Comparison of ENCODE assay signal across 7 cellular contexts in genomic region chr17:7216242-7217112, GRCh38. TPM values are rescaled to one million over a fixed set of nuclear protein-coding genes. Genes with fewer than 3 reads are reported as not detected.
DNase-seq lines count a peak whose midpoint lies in the region; ATAC-seq lines count a peak whose summit lies in the region.
"Had no signal": no experiment of that assay in that cellular context is flagged by ENCODE, and none has a peak within 500 bp of the region (broad histone marks: within the 10 kb centered on the region; RNA-seq: fewer than 3 reads in every experiment).

No MANE protein-coding gene starts in this region.

- H3K9me3 Mint-ChIP-seq in naive B cell = no peaks in the 10 kb centered on the region

- peaks cover 55 to 71% (median 69%) of the 10 kb centered on the region in 3 donors for H3K4me1 Mint-ChIP-seq in naive B cell

- no peak for ATAC-seq in naive B cell (ENCODE audit: low read depth in 2 of 2)

- peak overlapping the region in 5 of 8 donors; percentile 8 to 81 (median 65) for H3K4me3 Mint-ChIP-seq in naive B cell

- peak overlapping the region; percentile 33 for H3K27ac ChIP-seq in angular gyrus (ENCODE audit: low read depth, low read length)

- H3K27me3 Mint-ChIP-seq in naive B cell = peaks cover 0 to 10% (median 0%) of the 10 kb centered on the region in 3 donors

- H3K27ac Mint-ChIP-seq in naive B cell = peak overlapping the region; percentile 13 to 98 (median 50)

- peak; percentile 16 for DNase-seq in ELR (ENCODE audit: low read depth)
- DNase-seq in naive B cell = no peak
- DNase-seq in activated effector memory CD4-positive, alpha-beta T cell treated with anti-CD3 and anti-CD28 coated beads, Interleukin-2, amount 50 U/mL, for 16 hours = no peak
- no peak for DNase-seq in stimulated activated naive CD4-positive, alpha-beta T cell treated with Interleukin-2 at 50 U/mL for 16 hours (lab: John Stamatoyannopoulos, UW)
- no peak for DNase-seq in SHP77 treated with DMSO at 0.1 percent for 48 hours (lab: John Stamatoyannopoulos, UW)
- DNase-seq: SIG-M5 had no signal

- no peaks in the 10 kb centered on the region for H3K36me3 Mint-ChIP-seq in naive B cell

RNA-seq across cellular contexts. Expression of gene DLG4, which starts 3.2 kb away (rescaled TPM):
- under 1 TPM in 5 of 6 donors, not detected in 1; 0.06 to 0.29 (median 0.22) TPM for polyA plus RNA-seq in naive B cell (ENCODE audit: low read depth in 6 of 6)

RNA-seq across cellular contexts. Expression of gene ACADVL, which starts 3.3 kb away (rescaled TPM):
- polyA plus RNA-seq in naive B cell (ENCODE audit: low read depth in 6 of 6) = 100 to 1,000 TPM in 1 of 6 donors, 10 to 100 TPM in 5; 63.9 to 102 (median 75.0) TPM

RNA-seq across cellular contexts. Expression of gene DVL2, which starts 17.8 kb away (rescaled TPM):
- polyA plus RNA-seq in naive B cell (ENCODE audit: low read depth in 6 of 6) = 10 to 100 TPM; 23.4 to 33.1 (median 25.5) TPM

RNA-seq across cellular contexts. Expression of gene PHF23, which starts 22.8 kb away (rescaled TPM):
- polyA plus RNA-seq in naive B cell (ENCODE audit: low read depth in 6 of 6) = 10 to 100 TPM; 11.9 to 24.2 (median 20.5) TPM

RNA-seq across cellular contexts. Expression of gene GABARAP, which starts 25.8 kb away (rescaled TPM):
- polyA plus RNA-seq in naive B cell (ENCODE audit: low read depth in 6 of 6) = 1,000 to 10,000 TPM in 4 of 6 donors, 100 to 1,000 TPM in 2; 833 to 1,381 (median 1,181) TPM
